Comparison of ENCODE assay signal across 25 cellular contexts in genomic region chr2:121151311-121152109, GRCh38.
A peak's percentile ranks its signal among the peaks of the same experiment; 100 is the strongest.
DNase-seq lines count a peak whose midpoint lies in the region; ATAC-seq, FAIRE-seq and TF ChIP-seq lines count a peak whose summit lies in the region.
"Had no signal": no experiment of that assay in that cellular context is flagged by ENCODE, and none has a peak within 500 bp of the region (broad histone marks: within the 10 kb centered on the region; RNA-seq: fewer than 3 reads in every experiment).

No MANE protein-coding gene starts in this region.

- H3K36me3 ChIP-seq in PC-9 (ENCODE audit: low read depth) (no peaks in the 10 kb centered on the region), bronchial epithelial cell (ENCODE audit: control insufficient read depth, insufficient read depth, low read length) (no peaks in the 10 kb centered on the region), transverse colon (no peaks in the 10 kb centered on the region)
- H3K36me3 ChIP-seq: esophagus muscularis mucosa, neutrophil, uterus had no signal

- H3K79me2 ChIP-seq in PC-9 (ENCODE audit: low read depth) = no peaks in the 10 kb centered on the region

- peaks cover 29% of the 10 kb centered on the region for H3K4me1 ChIP-seq in PC-9 (replicated peaks; ENCODE audit: insufficient read depth)
- peaks cover 4 to 23% (median 18%) of the 10 kb centered on the region in 4 donors for H3K4me1 ChIP-seq in transverse colon
- H3K4me1 ChIP-seq: uterus had no signal

- no peaks in the 10 kb centered on the region for H3K36me3 Mint-ChIP-seq in WTC11
- H3K36me3 Mint-ChIP-seq: activated naive CD8-positive, alpha-beta T cell treated with anti-CD3 and anti-CD28 coated beads, Interleukin-2, amount 10 ng/mL, durations not matched to agents 7 days and 5 days; CD4-positive, alpha-beta memory T cell; mesothelial cell of epicardium; stimulated activated memory B cell treated with anti-CD40 and anti-IgM and Interleukin-4, amounts not matched to agents 10 μg/mL and 1 μg/mL and 100 μg/mL, for 72 hours had no signal

- no peak for TF ChIP-seq POLR2A in lower leg skin (IDR thresholded peaks at IDR 0.05)
- TF ChIP-seq POLR2A in transverse colon (IDR thresholded peaks at IDR 0.05) = no peak

- ATAC-seq in GM21423 (IDR thresholded peaks at IDR 0.05; ENCODE audit: unreplicated experiment) (no peak), WTC11 (no peak)
- ATAC-seq: activated CD8-positive, alpha-beta T cell treated with anti-CD3 and anti-CD28 coated beads, Interleukin-2, amount 10 ng/mL, durations not matched to agents 7 days and 5 days; activated T-cell treated with anti-CD3 and anti-CD28 coated beads, Interleukin-2, amount 50 U/mL, for 72 hours; Right ventricle myocardium inferior; T-helper 17 cell had no signal

- H4K20me1 ChIP-seq in PC-9 (ENCODE audit: insufficient read depth) = no peaks in the 10 kb centered on the region

- H3K4me1 Mint-ChIP-seq in WTC11 = no peaks in the 10 kb centered on the region
- H3K4me1 Mint-ChIP-seq: activated B cell treated with CpG ODN at 0.5 μM for 24 hours; activated naive CD8-positive, alpha-beta T cell treated with anti-CD3 and anti-CD28 coated beads, Interleukin-2, amount 10 ng/mL, durations not matched to agents 7 days and 5 days; CD4-positive, alpha-beta memory T cell; mesothelial cell of epicardium; stimulated activated memory B cell treated with anti-CD40 and anti-IgM and Interleukin-4, amounts not matched to agents 10 μg/mL and 1 μg/mL and 100 μg/mL, for 72 hours; T-helper 17 cell had no signal

- H3K27me3 ChIP-seq in PC-9 (ENCODE audit: insufficient read depth, low read depth) (no peaks in the 10 kb centered on the region), bronchial epithelial cell (ENCODE audit: control insufficient read depth, insufficient read depth, low read length) (no peaks in the 10 kb centered on the region), transverse colon (no peaks in the 10 kb centered on the region)
- H3K27me3 ChIP-seq: esophagus muscularis mucosa, neutrophil, uterus had no signal

- peak; percentile 83 to 93 for DNase-seq in PC-9
- peak; percentile 83 for DNase-seq in bronchial epithelial cell (ENCODE audit: low read depth)
- DNase-seq in lower leg skin (ENCODE audit: low spot score in 2 of 2) = peak; percentile 79 to 91
- DNase-seq in transverse colon = peak; percentile 88
- DNase-seq in activated CD4-positive, alpha-beta T cell treated with anti-CD3 and anti-CD28 coated beads for 4 hours = no peak
- no peak for DNase-seq in NCI-H510A treated with DMSO at 0.1 percent for 48 hours (lab: John Stamatoyannopoulos, UW)
- no peak for DNase-seq in WTC11 (ENCODE audit: low spot score)
- DNase-seq: activated B cell treated with CpG ODN at 0.5 μM for 24 hours; activated CD8-positive, alpha-beta T cell treated with anti-CD3 and anti-CD28 coated beads, Interleukin-2, amount 10 ng/mL, durations not matched to agents 7 days and 5 days; activated naive CD8-positive, alpha-beta T cell treated with anti-CD3 and anti-CD28 coated beads, Interleukin-2, amount 10 ng/mL, durations not matched to agents 7 days and 5 days; activated T-cell treated with anti-CD3 and anti-CD28 coated beads, Interleukin-2, amount 50 U/mL, for 72 hours; CD4-positive, alpha-beta memory T cell; DMS79; NCI-H1694 treated with DMSO at 0.1 percent for 48 hours; NCI-H345; stimulated activated CD4-positive, alpha-beta T cell treated with anti-CD3 and anti-CD28 coated beads, Interleukin-15, amount 100 ng/mL, for 24 hours; T-helper 17 cell; uterus had no signal

- BruUV-seq in PC-9 (replicated peaks; lab: Mats Ljungman, UMichigan) = no TSS peak

- H3K4me3 Mint-ChIP-seq in WTC11 = no peak overlapping the region
- H3K4me3 Mint-ChIP-seq: activated B cell treated with CpG ODN at 0.5 μM for 24 hours; activated CD8-positive, alpha-beta T cell treated with anti-CD3 and anti-CD28 coated beads, Interleukin-2, amount 10 ng/mL, durations not matched to agents 7 days and 5 days; activated naive CD8-positive, alpha-beta T cell treated with anti-CD3 and anti-CD28 coated beads, Interleukin-2, amount 10 ng/mL, durations not matched to agents 7 days and 5 days; activated T-cell treated with anti-CD3 and anti-CD28 coated beads, Interleukin-2, amount 50 U/mL, for 72 hours; CD4-positive, alpha-beta memory T cell; mesothelial cell of epicardium; stimulated activated memory B cell treated with anti-CD40 and anti-IgM and Interleukin-4, amounts not matched to agents 10 μg/mL and 1 μg/mL and 100 μg/mL, for 72 hours; T-helper 17 cell had no signal

- peaks cover 3% of the 10 kb centered on the region; the same call in 1 of the 2 replicates for H3K27me3 Mint-ChIP-seq in WTC11 (ENCODE audit: low read depth)
- H3K27me3 Mint-ChIP-seq: activated B cell treated with CpG ODN at 0.5 μM for 24 hours; CD4-positive, alpha-beta memory T cell; stimulated activated memory B cell treated with anti-CD40 and anti-IgM and Interleukin-4, amounts not matched to agents 10 μg/mL and 1 μg/mL and 100 μg/mL, for 72 hours; T-helper 17 cell had no signal

- H3K9me3 ChIP-seq in PC-9 (ENCODE audit: insufficient read depth, low read depth) (no peaks in the 10 kb centered on the region; the same call in 1 of the 2 replicates), transverse colon (no peaks in the 10 kb centered on the region)
- H3K9me3 ChIP-seq: neutrophil, uterus had no signal

- H3F3A ChIP-seq in PC-9 (ENCODE audit: insufficient read depth, low read depth) = peaks cover 14% of the 10 kb centered on the region; the same call in 1 of the 2 replicates

- no peak overlapping the region for H3K4me3 ChIP-seq in PC-9
- H3K4me3 ChIP-seq in bronchial epithelial cell (ENCODE audit: low read depth, low read length) = no peak overlapping the region
- no peak overlapping the region for H3K4me3 ChIP-seq in lower leg skin (ENCODE audit: low read depth, poor library complexity, severe bottlenecking)
- H3K4me3 ChIP-seq in transverse colon = no peak overlapping the region
- H3K4me3 ChIP-seq: esophagus muscularis mucosa, uterus had no signal

- no peak overlapping the region for H3K27ac Mint-ChIP-seq in WTC11
- H3K27ac Mint-ChIP-seq: activated B cell treated with CpG ODN at 0.5 μM for 24 hours; activated CD8-positive, alpha-beta T cell treated with anti-CD3 and anti-CD28 coated beads, Interleukin-2, amount 10 ng/mL, durations not matched to agents 7 days and 5 days; activated naive CD8-positive, alpha-beta T cell treated with anti-CD3 and anti-CD28 coated beads, Interleukin-2, amount 10 ng/mL, durations not matched to agents 7 days and 5 days; activated T-cell treated with anti-CD3 and anti-CD28 coated beads, Interleukin-2, amount 50 U/mL, for 72 hours; CD4-positive, alpha-beta memory T cell; mesothelial cell of epicardium; stimulated activated memory B cell treated with anti-CD40 and anti-IgM and Interleukin-4, amounts not matched to agents 10 μg/mL and 1 μg/mL and 100 μg/mL, for 72 hours; T-helper 17 cell had no signal

- H2AFZ ChIP-seq in PC-9 = 0 out of 2 replicates have a peak overlapping the region, but pooled peaks have one; percentile 2

- H3K9me2 ChIP-seq in PC-9 (ENCODE audit: insufficient read depth) = no peaks in the 10 kb centered on the region

- TF ChIP-seq CTCF in PC-9 (conservative IDR thresholded peaks at IDR 0.05) = no peak
- no peak for TF ChIP-seq CTCF in bronchial epithelial cell (IDR thresholded peaks at IDR 0.05; ENCODE audit: insufficient read depth, low read length, severe bottlenecking)
- TF ChIP-seq CTCF in lower leg skin (IDR thresholded peaks at IDR 0.05) = no peak
- TF ChIP-seq CTCF in transverse colon (IDR thresholded peaks at IDR 0.05) = no peak
- no peak for TF ChIP-seq CTCF in WTC11 (IDR thresholded peaks at IDR 0.05)

- H3K4me2 ChIP-seq in PC-9 = peak overlapping the region; percentile 41

- H3K27ac ChIP-seq in PC-9 (no peak overlapping the region), transverse colon (peak overlapping the region; percentile 78 to 84 (median 80))
- H3K27ac ChIP-seq: esophagus muscularis mucosa, neutrophil, uterus had no signal

- in situ Hi-C loops in transverse colon (cut with MboI; ENCODE audit: low pct_ligation_motif_present in 1 of 4, low pct_unique_long_range_greater_than_20kb in 1 of 4, low sequenced_read_pairs in 3 of 4) = no loop called here

- intact Hi-C loops in PC-9 (cut with micrococcal nuclease; ENCODE audit: unreplicated experiment) (loop anchor here (5.0 kb wide), 1 partner anchor 46 kb away; no protein-coding TSS in a partner anchor), lower leg skin (cut with DNase I; ENCODE audit: low total_unique reads) (no loop called here), transverse colon (cut with DNase I; ENCODE audit: low total_unique reads) (no loop called here)

- WGBS in lower leg skin, 2 donors = 57 to 58% methylated on average over 14 of the region's 14 CpGs
- WGBS in transverse colon (ENCODE audit: low coverage in 1 of 2), 2 donors = 41 to 56% methylated on average over 10 to 14 of the region's 14 CpGs

- POLR2A ChIA-PET in PC-9 (lab: Charles Lee; ENCODE audit: unreplicated experiment) (no interaction called here), WTC11 (lab: Charles Lee) (no interaction called here)

- peaks cover 5% of the 10 kb centered on the region for H3K9me3 Mint-ChIP-seq in WTC11
- H3K9me3 Mint-ChIP-seq: activated T-cell treated with anti-CD3 and anti-CD28 coated beads, Interleukin-2, amount 50 U/mL, for 72 hours had no signal

- FAIRE-seq in bronchial epithelial cell (lab: Jason Lieb, UNC) = peak; percentile 85
- FAIRE-seq: HepG2 had no signal

- TF ChIP-seq EP300 in transverse colon (IDR thresholded peaks at IDR 0.05; ENCODE audit: low read depth) = no peak

- CTCF ChIA-PET in PC-9 (lab: Charles Lee) = interaction anchor here (0.6 kb wide), 1 partner anchor 28 kb away, joined by 5 read pairs; no protein-coding TSS in a partner anchor
- CTCF ChIA-PET in WTC11 (lab: Charles Lee) = interaction anchor here (3.5 kb wide), 1 partner anchor 23 kb away, joined by 15 read pairs; no protein-coding TSS in a partner anchor

TF ChIP-seq in WTC11, 78 proteins besides CTCF, POLR2A, EP300 and RAD21:
- no peak for TF ChIP-seq E2F4 (CRISPR knock-in tag; IDR thresholded peaks at IDR 0.05; ENCODE audit: borderline replicate concordance, low read depth)

Comparison
In these comparisons a context has a peak if more than half of its experiments do, and no peak if none do; other contexts are left out.
1. DNase-seq: peak in PC-9 (2 of 2), bronchial epithelial cell (single experiment), lower leg skin (2 of 2) and transverse colon (single experiment); none in activated CD4-positive, alpha-beta T cell treated with anti-CD3 and anti-CD28 coated beads for 4 hours (0 of 2), NCI-H510A treated with DMSO at 0.1 percent for 48 hours (single experiment) and WTC11 (single experiment).